Comparison of ENCODE assay signal across 18 cellular contexts in genomic region chr2:211591456-211591855, GRCh38.
"Had no signal": no experiment of that assay in that cellular context is flagged by ENCODE, and none has a peak within 500 bp of the region (broad histone marks: within the 10 kb centered on the region; RNA-seq: fewer than 3 reads in every experiment).

No MANE protein-coding gene starts in this region.

- H3K4me3 Mint-ChIP-seq: activated T-helper 17 cell treated with anti-CD3 and anti-CD28 coated beads, Interleukin-2, amount 50 U/mL, for 72 hours; memory B cell; natural killer cell treated with Interleukin-12 subunit alpha and Interleukin-12 subunit beta and Interleukin-15 and Interleukin-18, amount 100 ng/mL, for 72 hours; stimulated activated memory B cell treated with anti-CD40 and anti-IgM and Interleukin-4, amounts not matched to agents 10 μg/mL and 1 μg/mL and 100 μg/mL, for 72 hours had no signal

- ATAC-seq: activated T-helper 17 cell treated with anti-CD3 and anti-CD28 coated beads, Interleukin-2, amount 50 U/mL, for 72 hours; left ventricle myocardium superior; natural killer cell treated with Interleukin-12 subunit alpha and Interleukin-12 subunit beta and Interleukin-15 and Interleukin-18, amount 100 ng/mL, for 72 hours; stimulated activated memory B cell treated with anti-CD40 and anti-IgM and Interleukin-4, amounts not matched to agents 10 μg/mL and 1 μg/mL and 100 μg/mL, for 72 hours had no signal

- H3K9me3 ChIP-seq: breast epithelium, thyroid gland, uterus had no signal

- H3K36me3 Mint-ChIP-seq: memory B cell; natural killer cell treated with Interleukin-12 subunit alpha and Interleukin-12 subunit beta and Interleukin-15 and Interleukin-18, amount 100 ng/mL, for 72 hours; stimulated activated memory B cell treated with anti-CD40 and anti-IgM and Interleukin-4, amounts not matched to agents 10 μg/mL and 1 μg/mL and 100 μg/mL, for 72 hours had no signal

- H3K36me3 ChIP-seq: ascending aorta, breast epithelium, thyroid gland, uterus had no signal

- DNase-seq: activated CD4-positive, CD25-positive, alpha-beta regulatory T cell treated with anti-CD3 and anti-CD28 coated beads, Interleukin-2, amount 50 U/mL, for 72 hours; activated naive CD4-positive, alpha-beta T cell treated with Interleukin-2 at 50 U/mL for 16 hours; activated T-cell treated with anti-CD3 and anti-CD28 coated beads for 4 hours; dermis blood vessel endothelial cell; hippocampal formation; kidney; left ventricle myocardium superior; occipital lobe; stimulated activated CD4-positive, alpha-beta T cell treated with anti-CD3 and anti-CD28 coated beads, Interleukin-2, amount 100 ng/mL, for 48 hours; T1000; thyroid gland; uterus had no signal

- FAIRE-seq: kidney had no signal

- H3K4me1 Mint-ChIP-seq: activated T-helper 17 cell treated with anti-CD3 and anti-CD28 coated beads, Interleukin-2, amount 50 U/mL, for 72 hours; memory B cell had no signal

- H3K27ac Mint-ChIP-seq: activated T-helper 17 cell treated with anti-CD3 and anti-CD28 coated beads, Interleukin-2, amount 50 U/mL, for 72 hours; memory B cell; natural killer cell treated with Interleukin-12 subunit alpha and Interleukin-12 subunit beta and Interleukin-15 and Interleukin-18, amount 100 ng/mL, for 72 hours; stimulated activated memory B cell treated with anti-CD40 and anti-IgM and Interleukin-4, amounts not matched to agents 10 μg/mL and 1 μg/mL and 100 μg/mL, for 72 hours had no signal

- H3K27ac ChIP-seq: ascending aorta, breast epithelium, thyroid gland, uterus had no signal

- H3K4me3 ChIP-seq: ascending aorta, breast epithelium, thyroid gland, uterus had no signal

- H3K9me3 Mint-ChIP-seq: memory B cell had no signal

- H3K27me3 Mint-ChIP-seq: activated T-helper 17 cell treated with anti-CD3 and anti-CD28 coated beads, Interleukin-2, amount 50 U/mL, for 72 hours; memory B cell; natural killer cell treated with Interleukin-12 subunit alpha and Interleukin-12 subunit beta and Interleukin-15 and Interleukin-18, amount 100 ng/mL, for 72 hours; stimulated activated memory B cell treated with anti-CD40 and anti-IgM and Interleukin-4, amounts not matched to agents 10 μg/mL and 1 μg/mL and 100 μg/mL, for 72 hours had no signal

- H3K27me3 ChIP-seq: ascending aorta, breast epithelium, thyroid gland, uterus had no signal

- H3K4me1 ChIP-seq: ascending aorta, breast epithelium, thyroid gland, uterus had no signal
